ENCODE assay signal across 16 cellular contexts in genomic region chr12:106898001-106898966, GRCh38. TPM values are rescaled to one million over a fixed set of nuclear protein-coding genes. Genes with fewer than 3 reads are reported as not detected.
A peak's percentile ranks its signal among the peaks of the same experiment; 100 is the strongest.
DNase-seq lines count a peak whose midpoint lies in the region; TF ChIP-seq lines count a peak whose summit lies in the region.
"Had no signal": no experiment of that assay in that cellular context is flagged by ENCODE, and none has a peak within 500 bp of the region (broad histone marks: within the 10 kb centered on the region; RNA-seq: fewer than 3 reads in every experiment).

No MANE protein-coding gene starts in this region.

- no peaks in the 10 kb centered on the region for H3K9me3 ChIP-seq in skeletal muscle satellite cell (replicated peaks; ENCODE audit: low read length)
- H3K9me3 ChIP-seq in ascending aorta, result no peaks in the 10 kb centered on the region
- H3K9me3 ChIP-seq: adrenal gland had no signal

- no peak overlapping the region for H3K27ac ChIP-seq in ascending aorta
- H3K27ac ChIP-seq: 22Rv1, adrenal gland, parathyroid adenoma had no signal

- no peaks in the 10 kb centered on the region for H3K9me3 Mint-ChIP-seq in HFFc6

- H3K27ac Mint-ChIP-seq in HFFc6, result no peak overlapping the region
- H3K27ac Mint-ChIP-seq: CD14-positive monocyte had no signal

- intact Hi-C loops in ascending aorta (cut with DNase I), result no loop called here

- H3K9ac ChIP-seq in skeletal muscle satellite cell (ENCODE audit: low read depth, low read length), result no peak overlapping the region
- H3K9ac ChIP-seq: parathyroid adenoma had no signal

- H3K4me1 ChIP-seq in skeletal muscle satellite cell (ENCODE audit: control insufficient read depth, insufficient read depth, low read length) (no peaks in the 10 kb centered on the region), ascending aorta (peaks cover 0 to 2% of the 10 kb centered on the region in 2 donors)
- H3K4me1 ChIP-seq: adrenal gland had no signal

- no peaks in the 10 kb centered on the region for H3K36me3 Mint-ChIP-seq in HFFc6 (ENCODE audit: low read depth)

- no peak overlapping the region for H3K4me3 ChIP-seq in skeletal muscle satellite cell (ENCODE audit: low read length)
- H3K4me3 ChIP-seq in ascending aorta, result no peak overlapping the region
- H3K4me3 ChIP-seq: adrenal gland, GM12878 had no signal

- H3K4me2 ChIP-seq in skeletal muscle satellite cell (ENCODE audit: low read length), result peak overlapping the region; percentile 29

- H3K27me3 ChIP-seq in skeletal muscle satellite cell (ENCODE audit: control insufficient read depth, insufficient read depth, low read length), result peaks cover 5% of the 10 kb centered on the region
- H3K27me3 ChIP-seq in ascending aorta, result no peaks in the 10 kb centered on the region
- H3K27me3 ChIP-seq: adrenal gland had no signal

- TF ChIP-seq CTCF in HFFc6 (IDR thresholded peaks at IDR 0.05) (no peak), ascending aorta (IDR thresholded peaks at IDR 0.05) (no peak)

- no peak overlapping the region for H3K4me3 Mint-ChIP-seq in HFFc6

- H3K36me3 ChIP-seq in skeletal muscle satellite cell (ENCODE audit: insufficient read depth, low read length) (no peaks in the 10 kb centered on the region), ascending aorta (no peaks in the 10 kb centered on the region)
- H3K36me3 ChIP-seq: adrenal gland had no signal

- peaks cover 9% of the 10 kb centered on the region for H3K27me3 Mint-ChIP-seq in HFFc6 (ENCODE audit: insufficient read depth)

- peaks cover 21% of the 10 kb centered on the region for H3K4me1 Mint-ChIP-seq in HFFc6 (ENCODE audit: low read depth)

- DNase-seq in DMS 273 (lab: John Stamatoyannopoulos, UW; ENCODE audit: unreplicated experiment), result peak; percentile 49
- no peak for DNase-seq in DMS 273 treated with DMSO at 0.1 percent for 48 hours (lab: John Stamatoyannopoulos, UW)
- DNase-seq in NCI-H69 (lab: John Stamatoyannopoulos, UW), result peak; percentile 98
- DNase-seq in hypothalamus (lab: John Stamatoyannopoulos, UW), result peak in 26 of 51 donors; percentile 3 to 54 (median 30)
- no peak for DNase-seq in HFFc6
- DNase-seq in ascending aorta (ENCODE audit: low spot score in 2 of 2), result no peak
- DNase-seq in DMS53 (lab: John Stamatoyannopoulos, UW), result no peak
- DNase-seq: adrenal gland, KG1, NCI-H2029, PC-3 had no signal

RNA-seq across cellular contexts. Expression of gene TMEM263, which starts 57.4 kb away (rescaled TPM):
- total RNA-seq in skeletal muscle satellite cell (2012; rRNA removed), result 81.5 and 103 TPM in 2 replicates
- 100 to 1,000 TPM; 157 to 188 (median 167) TPM for total RNA-seq in HFFc6 (2021; fragmentation: NEBNext Ultra II Directional; extraction: Animal tissue kit (Norgen Biotek cat#: 25700))
- total RNA-seq in ascending aorta, result 27.0 TPM

Comparison
In these comparisons a context has a peak if more than half of its experiments do, and no peak if none do; other contexts are left out.
1. DNase-seq: peak in DMS 273 (single experiment), NCI-H69 (single experiment) and hypothalamus (26 of 51); none in DMS 273 treated with DMSO at 0.1 percent for 48 hours (single experiment), HFFc6 (single experiment), ascending aorta (0 of 2) and DMS53 (single experiment).